8 cellular contexts compared by ENCODE assay signal in the genomic region with DNA sequence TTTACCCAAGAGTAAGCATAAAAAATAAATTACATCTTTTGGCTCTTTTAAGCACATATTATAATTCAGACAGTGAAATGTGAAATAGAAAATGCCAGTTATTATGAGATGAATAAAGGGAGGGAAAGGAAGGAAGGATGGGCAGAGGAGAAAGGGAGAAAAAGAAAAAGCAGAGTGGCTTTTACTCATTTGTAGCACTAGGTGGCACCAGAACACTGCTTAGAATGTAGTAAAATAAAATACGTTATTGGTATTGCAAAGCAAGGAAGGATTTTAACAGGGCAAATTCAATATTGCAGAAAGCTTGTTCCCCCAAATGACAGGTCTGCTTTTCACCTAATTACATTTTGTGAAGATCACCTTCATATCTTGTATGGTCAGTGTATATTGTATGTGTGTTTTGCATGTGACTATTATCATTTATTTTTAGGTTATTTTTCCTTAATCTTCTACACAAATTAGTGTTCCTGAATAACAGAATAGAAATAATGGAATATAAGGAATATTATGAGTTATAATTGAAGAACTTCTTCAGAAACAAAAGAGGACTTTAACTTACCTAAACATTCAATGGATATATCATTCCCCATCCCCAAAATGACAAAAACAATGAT. TPM values are rescaled to one million over a fixed set of nuclear protein-coding genes. Genes with fewer than 3 reads are reported as not detected.
DNase-seq lines count a peak whose midpoint lies in the region; ATAC-seq and TF ChIP-seq lines count a peak whose summit lies in the region.

No MANE protein-coding gene starts in this region.

- no peaks in the 10 kb centered on the region for H3K27me3 ChIP-seq in gastrocnemius medialis
- H3K27me3 ChIP-seq in effector memory CD4-positive, alpha-beta T cell (replicated peaks; ENCODE audit: control insufficient read depth, insufficient read depth, low read length, poor library complexity, severe bottlenecking): no peaks in the 10 kb centered on the region

- CTCF ChIA-PET in activated CD4-positive, alpha-beta T cell treated with anti-CD3 and anti-CD28 coated beads, Interleukin-2, amount 10 ng/mL, durations not matched to agents 7 days and 5 days (lab: Charles Lee): interaction anchor here (1.2 kb wide), 1 partner anchor 24 kb away, joined by 4 read pairs; a partner anchor contains a TSS

- H3K4me1 Mint-ChIP-seq in activated CD4-positive, alpha-beta T cell treated with anti-CD3 and anti-CD28 coated beads, Interleukin-2, amount 10 ng/mL, durations not matched to agents 7 days and 5 days: no peaks in the 10 kb centered on the region

- POLR2A ChIA-PET in activated CD4-positive, alpha-beta T cell treated with anti-CD3 and anti-CD28 coated beads, Interleukin-2, amount 10 ng/mL, durations not matched to agents 7 days and 5 days (lab: Charles Lee): interaction anchor here (0.6 kb wide), 1 partner anchor 344 kb away, joined by 3 read pairs; no protein-coding TSS in a partner anchor

- no peak overlapping the region for H3K4me3 ChIP-seq in gastrocnemius medialis
- H3K4me3 ChIP-seq in effector memory CD4-positive, alpha-beta T cell (ENCODE audit: insufficient read depth, low read depth, low read length, poor library complexity, severe bottlenecking): no peak overlapping the region

- H3K4me1 ChIP-seq in gastrocnemius medialis: no peaks in the 10 kb centered on the region
- no peaks in the 10 kb centered on the region for H3K4me1 ChIP-seq in effector memory CD4-positive, alpha-beta T cell (ENCODE audit: control insufficient read depth, insufficient read depth, low read length, poor library complexity, severe bottlenecking)

- no peak for TF ChIP-seq EP300 in Ishikawa (IDR thresholded peaks at IDR 0.05; ENCODE audit: borderline replicate concordance)

- H3K9me3 ChIP-seq in gastrocnemius medialis: no peaks in the 10 kb centered on the region
- no peaks in the 10 kb centered on the region for H3K9me3 ChIP-seq in effector memory CD4-positive, alpha-beta T cell (ENCODE audit: control insufficient read depth, low read length)

- no peaks in the 10 kb centered on the region for H3K36me3 Mint-ChIP-seq in activated CD4-positive, alpha-beta T cell treated with anti-CD3 and anti-CD28 coated beads, Interleukin-2, amount 10 ng/mL, durations not matched to agents 7 days and 5 days (ENCODE audit: low read depth)

- TF ChIP-seq POLR2A in gastrocnemius medialis (IDR thresholded peaks at IDR 0.05): no peak

- intact Hi-C loops in gastrocnemius medialis (cut with DNase I; ENCODE audit: low total_unique reads): no loop called here

- DNase-seq in DMS114 treated with DMSO at 0.1 percent for 48 hours (lab: John Stamatoyannopoulos, UW; ENCODE audit: unreplicated experiment): peak; percentile 33
- peak; percentile 38 to 54 for DNase-seq in SHP77 (lab: John Stamatoyannopoulos, UW)
- DNase-seq in gastrocnemius medialis: no peak
- no peak for DNase-seq in effector memory CD4-positive, alpha-beta T cell
- DNase-seq in activated CD4-positive, alpha-beta T cell treated with anti-CD3 and anti-CD28 coated beads, Interleukin-2, amount 10 ng/mL, durations not matched to agents 7 days and 5 days: no peak

- no peaks in the 10 kb centered on the region for H3K9me3 Mint-ChIP-seq in activated CD4-positive, alpha-beta T cell treated with anti-CD3 and anti-CD28 coated beads, Interleukin-2, amount 10 ng/mL, durations not matched to agents 7 days and 5 days

- H3K27ac Mint-ChIP-seq in activated CD4-positive, alpha-beta T cell treated with anti-CD3 and anti-CD28 coated beads, Interleukin-2, amount 10 ng/mL, durations not matched to agents 7 days and 5 days: no peak overlapping the region

- no peak overlapping the region for H3K27ac ChIP-seq in gastrocnemius medialis
- H3K27ac ChIP-seq in effector memory CD4-positive, alpha-beta T cell (ENCODE audit: insufficient read depth, low read length, poor library complexity, severe bottlenecking): no peak overlapping the region

- H3K27me3 Mint-ChIP-seq in activated CD4-positive, alpha-beta T cell treated with anti-CD3 and anti-CD28 coated beads, Interleukin-2, amount 10 ng/mL, durations not matched to agents 7 days and 5 days: peaks cover 29% of the 10 kb centered on the region

- ATAC-seq in esophagus mucosa: peak; percentile 52
- no peak for ATAC-seq in gastrocnemius medialis
- no peak for ATAC-seq in HG02938 (IDR thresholded peaks at IDR 0.05; ENCODE audit: unreplicated experiment)

- no peak overlapping the region for H3K4me3 Mint-ChIP-seq in activated CD4-positive, alpha-beta T cell treated with anti-CD3 and anti-CD28 coated beads, Interleukin-2, amount 10 ng/mL, durations not matched to agents 7 days and 5 days

- H3K36me3 ChIP-seq in gastrocnemius medialis: no peaks in the 10 kb centered on the region
- H3K36me3 ChIP-seq in effector memory CD4-positive, alpha-beta T cell (ENCODE audit: control insufficient read depth, insufficient read depth, low read length): no peaks in the 10 kb centered on the region

- TF ChIP-seq CTCF in gastrocnemius medialis (IDR thresholded peaks at IDR 0.05 in 4 of 5, conservative IDR thresholded peaks at IDR 0.05 in 1 of 5): peak in 3 of 5 experiments; percentile 18 to 59 (median 50)

- peak; percentile 87 for TF ChIP-seq RAD21 in Ishikawa (IDR thresholded peaks at IDR 0.05; ENCODE audit: low read depth)

- in situ Hi-C loops in gastrocnemius medialis (cut with MboI; ENCODE audit: low sequenced_read_pairs in 4 of 4): no loop called here

TF ChIP-seq in Ishikawa, 13 proteins besides CTCF, POLR2A, EP300 and RAD21:
- no peak for TF ChIP-seq YY1 (IDR thresholded peaks at IDR 0.05; ENCODE audit: low read depth)
- no peak for TF ChIP-seq EGR1 (IDR thresholded peaks at IDR 0.05)
- TF ChIP-seq TCF12 (IDR thresholded peaks at IDR 0.05; ENCODE audit: low read depth): no peak
- TF ChIP-seq, protein P1, sequence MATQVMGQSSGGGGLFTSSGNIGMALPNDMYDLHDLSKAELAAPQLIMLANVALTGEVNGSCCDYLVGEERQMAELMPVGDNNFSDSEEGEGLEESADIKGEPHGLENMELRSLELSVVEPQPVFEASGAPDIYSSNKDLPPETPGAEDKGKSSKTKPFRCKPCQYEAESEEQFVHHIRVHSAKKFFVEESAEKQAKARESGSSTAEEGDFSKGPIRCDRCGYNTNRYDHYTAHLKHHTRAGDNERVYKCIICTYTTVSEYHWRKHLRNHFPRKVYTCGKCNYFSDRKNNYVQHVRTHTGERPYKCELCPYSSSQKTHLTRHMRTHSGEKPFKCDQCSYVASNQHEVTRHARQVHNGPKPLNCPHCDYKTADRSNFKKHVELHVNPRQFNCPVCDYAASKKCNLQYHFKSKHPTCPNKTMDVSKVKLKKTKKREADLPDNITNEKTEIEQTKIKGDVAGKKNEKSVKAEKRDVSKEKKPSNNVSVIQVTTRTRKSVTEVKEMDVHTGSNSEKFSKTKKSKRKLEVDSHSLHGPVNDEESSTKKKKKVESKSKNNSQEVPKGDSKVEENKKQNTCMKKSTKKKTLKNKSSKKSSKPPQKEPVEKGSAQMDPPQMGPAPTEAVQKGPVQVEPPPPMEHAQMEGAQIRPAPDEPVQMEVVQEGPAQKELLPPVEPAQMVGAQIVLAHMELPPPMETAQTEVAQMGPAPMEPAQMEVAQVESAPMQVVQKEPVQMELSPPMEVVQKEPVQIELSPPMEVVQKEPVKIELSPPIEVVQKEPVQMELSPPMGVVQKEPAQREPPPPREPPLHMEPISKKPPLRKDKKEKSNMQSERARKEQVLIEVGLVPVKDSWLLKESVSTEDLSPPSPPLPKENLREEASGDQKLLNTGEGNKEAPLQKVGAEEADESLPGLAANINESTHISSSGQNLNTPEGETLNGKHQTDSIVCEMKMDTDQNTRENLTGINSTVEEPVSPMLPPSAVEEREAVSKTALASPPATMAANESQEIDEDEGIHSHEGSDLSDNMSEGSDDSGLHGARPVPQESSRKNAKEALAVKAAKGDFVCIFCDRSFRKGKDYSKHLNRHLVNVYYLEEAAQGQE (IDR thresholded peaks at IDR 0.05; ENCODE audit: low read depth): no peak
- no peak for TF ChIP-seq FOXM1 (IDR thresholded peaks at IDR 0.05; ENCODE audit: borderline replicate concordance, low read depth)
- TF ChIP-seq TAF1 (IDR thresholded peaks at IDR 0.05; ENCODE audit: low read depth): no peak
- TF ChIP-seq CREB1 (IDR thresholded peaks at IDR 0.05; ENCODE audit: low read depth): no peak
- no peak for TF ChIP-seq NFIC (IDR thresholded peaks at IDR 0.05)

RNA-seq across cellular contexts. Expression of a gene that starts 9.1 kb away (rescaled TPM):
- 11.5 TPM for total RNA-seq in esophagus mucosa
- 1 to 10 TPM in 3 of 4 donors, under 1 TPM in 1; 0.34 to 5.6 (median 1.9) TPM for total RNA-seq in gastrocnemius medialis
- total RNA-seq in activated CD4-positive, alpha-beta T cell treated with anti-CD3 and anti-CD28 coated beads, Interleukin-2, amount 10 ng/mL, durations not matched to agents 7 days and 5 days: 10 to 100 TPM; 25.0 to 29.8 TPM

RNA-seq across cellular contexts. Expression of a gene that starts 22.9 kb away (rescaled TPM):
- total RNA-seq in esophagus mucosa (2.6 TPM), gastrocnemius medialis (under 1 TPM in 2 of 4 donors, not detected in 2; 0.07 to 0.31 TPM)
- under 1 TPM; 0.84 to 0.87 TPM for total RNA-seq in activated CD4-positive, alpha-beta T cell treated with anti-CD3 and anti-CD28 coated beads, Interleukin-2, amount 10 ng/mL, durations not matched to agents 7 days and 5 days

Comparison
In these comparisons a context has a peak if more than half of its experiments do, and no peak if none do; other contexts are left out.
1. DNase-seq: peak in DMS114 treated with DMSO at 0.1 percent for 48 hours (single experiment) and SHP77 (2 of 2); none in gastrocnemius medialis (0 of 2), effector memory CD4-positive, alpha-beta T cell (0 of 3) and activated CD4-positive, alpha-beta T cell treated with anti-CD3 and anti-CD28 coated beads, Interleukin-2, amount 10 ng/mL, durations not matched to agents 7 days and 5 days (single experiment).